In the genomic region with DNA sequence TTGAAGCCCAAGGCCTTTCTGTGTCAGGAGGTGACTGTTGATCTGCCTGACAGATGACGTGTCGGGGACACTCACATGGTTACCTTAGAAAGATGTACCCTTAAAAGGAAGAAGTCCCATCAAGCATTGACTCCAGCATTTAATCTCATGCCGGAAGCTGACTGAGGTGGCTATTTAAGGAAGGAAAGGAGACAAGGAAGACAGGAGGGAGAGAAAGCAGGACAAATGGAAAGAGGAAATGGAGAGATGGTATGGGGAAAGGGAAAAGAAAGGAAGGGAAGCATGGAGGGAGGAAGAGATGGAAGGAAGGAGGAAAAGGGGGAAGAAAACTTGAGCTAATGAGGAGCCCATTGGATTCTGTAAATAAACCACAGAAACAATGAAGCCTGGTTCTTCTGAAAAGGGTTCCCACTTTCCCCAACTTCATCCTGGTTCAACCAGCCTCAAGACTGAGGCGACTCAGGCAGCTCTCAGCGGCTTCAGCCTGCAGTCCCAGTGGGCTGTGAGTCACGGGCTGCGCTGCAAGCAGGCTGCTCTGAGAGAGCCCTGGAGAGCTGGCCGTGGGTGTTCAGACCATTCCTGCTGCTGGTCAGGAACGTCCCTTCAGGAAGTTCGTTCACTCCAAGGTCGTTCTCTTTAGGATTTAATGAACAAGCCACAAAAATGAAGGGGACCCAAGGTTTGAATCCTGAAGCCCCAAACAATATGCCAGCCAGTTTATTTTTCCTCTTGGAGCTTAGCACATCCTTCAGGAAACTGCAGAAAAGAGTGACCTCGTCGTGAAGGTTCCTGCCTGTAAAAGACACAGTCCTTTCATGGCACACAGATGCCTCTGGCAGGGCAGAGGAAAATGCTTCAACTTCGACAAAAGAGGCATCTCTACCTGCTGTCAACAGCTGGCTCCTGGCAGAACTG, we compare ENCODE assay signal across 1 cellular context.
TF ChIP-seq lines count a peak whose summit lies in the region.

No MANE protein-coding gene starts in this region.

TF ChIP-seq in HCT116, 20 proteins besides CTCF, POLR2A, EP300 and RAD21 (continued from another document):
- TF ChIP-seq, protein P1, sequence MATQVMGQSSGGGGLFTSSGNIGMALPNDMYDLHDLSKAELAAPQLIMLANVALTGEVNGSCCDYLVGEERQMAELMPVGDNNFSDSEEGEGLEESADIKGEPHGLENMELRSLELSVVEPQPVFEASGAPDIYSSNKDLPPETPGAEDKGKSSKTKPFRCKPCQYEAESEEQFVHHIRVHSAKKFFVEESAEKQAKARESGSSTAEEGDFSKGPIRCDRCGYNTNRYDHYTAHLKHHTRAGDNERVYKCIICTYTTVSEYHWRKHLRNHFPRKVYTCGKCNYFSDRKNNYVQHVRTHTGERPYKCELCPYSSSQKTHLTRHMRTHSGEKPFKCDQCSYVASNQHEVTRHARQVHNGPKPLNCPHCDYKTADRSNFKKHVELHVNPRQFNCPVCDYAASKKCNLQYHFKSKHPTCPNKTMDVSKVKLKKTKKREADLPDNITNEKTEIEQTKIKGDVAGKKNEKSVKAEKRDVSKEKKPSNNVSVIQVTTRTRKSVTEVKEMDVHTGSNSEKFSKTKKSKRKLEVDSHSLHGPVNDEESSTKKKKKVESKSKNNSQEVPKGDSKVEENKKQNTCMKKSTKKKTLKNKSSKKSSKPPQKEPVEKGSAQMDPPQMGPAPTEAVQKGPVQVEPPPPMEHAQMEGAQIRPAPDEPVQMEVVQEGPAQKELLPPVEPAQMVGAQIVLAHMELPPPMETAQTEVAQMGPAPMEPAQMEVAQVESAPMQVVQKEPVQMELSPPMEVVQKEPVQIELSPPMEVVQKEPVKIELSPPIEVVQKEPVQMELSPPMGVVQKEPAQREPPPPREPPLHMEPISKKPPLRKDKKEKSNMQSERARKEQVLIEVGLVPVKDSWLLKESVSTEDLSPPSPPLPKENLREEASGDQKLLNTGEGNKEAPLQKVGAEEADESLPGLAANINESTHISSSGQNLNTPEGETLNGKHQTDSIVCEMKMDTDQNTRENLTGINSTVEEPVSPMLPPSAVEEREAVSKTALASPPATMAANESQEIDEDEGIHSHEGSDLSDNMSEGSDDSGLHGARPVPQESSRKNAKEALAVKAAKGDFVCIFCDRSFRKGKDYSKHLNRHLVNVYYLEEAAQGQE (IDR thresholded peaks at IDR 0.05; ENCODE audit: low read depth) = no peak
